Comparison of ENCODE assay signal across 8 cellular contexts in the genomic region with DNA sequence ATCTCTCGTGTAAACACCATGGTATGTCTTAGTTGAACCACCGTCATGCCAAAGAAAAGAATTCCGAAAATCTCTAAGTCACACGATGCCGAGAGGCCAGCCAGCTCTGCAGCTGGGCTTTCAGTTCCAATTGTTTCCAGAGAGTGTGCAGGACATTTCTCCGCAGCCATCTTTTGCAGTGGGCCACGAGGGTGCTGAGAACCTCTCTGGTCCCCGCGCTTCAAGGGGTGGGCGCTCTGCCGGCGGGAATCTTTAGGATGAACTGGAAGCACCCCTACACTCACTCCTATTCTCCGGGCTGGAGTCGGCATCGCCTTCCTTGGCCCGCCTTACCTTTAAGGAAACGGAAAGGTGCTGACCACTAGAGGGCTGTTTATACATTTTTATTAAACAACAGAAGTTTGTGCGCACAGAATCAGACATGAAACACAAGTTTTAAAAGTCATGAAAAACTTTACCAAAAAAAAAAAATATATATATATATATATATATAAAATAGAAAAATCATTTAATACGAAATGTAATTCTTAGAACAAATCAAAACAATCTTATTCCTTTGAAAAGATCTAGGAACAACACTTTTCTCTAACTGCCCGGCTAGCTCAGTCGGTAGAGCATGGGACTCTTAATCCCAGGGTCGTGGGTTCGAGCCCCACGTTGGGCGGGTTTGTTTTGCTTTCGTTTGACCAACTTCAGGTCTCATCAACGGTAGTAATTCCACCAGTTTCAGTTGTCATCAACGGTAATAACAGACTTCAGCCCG. TPM values are rescaled to one million over a fixed set of nuclear protein-coding genes. Genes with fewer than 3 reads are reported as not detected.
DNase-seq lines count a peak whose midpoint lies in the region; ATAC-seq and TF ChIP-seq lines count a peak whose summit lies in the region.

No MANE protein-coding gene starts in this region.

- H2AK5ac ChIP-seq in trophoblast cell (ENCODE audit: low read length): no peak overlapping the region

- peaks cover 0 to 6% (median 0%) of the 10 kb centered on the region in 12 donors for H3K4me1 ChIP-seq in heart left ventricle
- no peaks in the 10 kb centered on the region for H3K4me1 ChIP-seq in trophoblast cell (ENCODE audit: control insufficient read depth in 1 of 2, insufficient read depth in 2 of 2, low read length in 2 of 2)
- H3K4me1 ChIP-seq in transverse colon: peaks cover 0 to 8% (median 3%) of the 10 kb centered on the region in 4 donors

- peak overlapping the region; percentile 28 for H4K91ac ChIP-seq in trophoblast cell (ENCODE audit: low read depth, low read length)

- H3K14ac ChIP-seq in trophoblast cell (ENCODE audit: low read length): peak overlapping the region; percentile 90

- intact Hi-C loops in Calu3 (cut with micrococcal nuclease; ENCODE audit: unreplicated experiment) (loop anchor here (10.0 kb wide), 1 partner anchor 45 kb away; a partner anchor contains a TSS), heart left ventricle (cut with DNase I) (loop anchor here in 3 of 10 donors (2.0 to 10.0 kb wide), 3 partner anchors 45 to 325 kb away; a partner anchor contains a TSS), transverse colon (cut with DNase I; ENCODE audit: low total_unique reads) (no loop called here)

- peak overlapping the region; percentile 77 for H4K12ac ChIP-seq in trophoblast cell (ENCODE audit: low read depth, low read length)

- no peaks in the 10 kb centered on the region for H3K9me3 Mint-ChIP-seq in Calu3 (ENCODE audit: low read depth, unreplicated experiment)
- no peaks in the 10 kb centered on the region for H3K9me3 Mint-ChIP-seq in activated naive CD8-positive, alpha-beta T cell treated with anti-CD3 and anti-CD28 coated beads, Interleukin-2, amount 50 U/mL, for 24 hours

- H3K9me3 ChIP-seq in heart left ventricle (no peaks in the 10 kb centered on the region), trophoblast cell (ENCODE audit: insufficient read depth, low read depth, low read length) (no peaks in the 10 kb centered on the region), transverse colon (no peaks in the 10 kb centered on the region)

- TF ChIP-seq EP300 in transverse colon (IDR thresholded peaks at IDR 0.05; ENCODE audit: low read depth): no peak

- H3K79me1 ChIP-seq in trophoblast cell (ENCODE audit: low read length): no peaks in the 10 kb centered on the region

- no peak overlapping the region for H3K4ac ChIP-seq in trophoblast cell (ENCODE audit: low read depth, low read length)

- in situ Hi-C loops in transverse colon (cut with MboI; ENCODE audit: low pct_ligation_motif_present in 1 of 4, low pct_unique_long_range_greater_than_20kb in 1 of 4, low sequenced_read_pairs in 3 of 4): no loop called here

- TF ChIP-seq POLR2A in heart left ventricle (IDR thresholded peaks at IDR 0.05) (no peak), transverse colon (IDR thresholded peaks at IDR 0.05) (no peak)

- H3K27me3 ChIP-seq in heart left ventricle (no peaks in the 10 kb centered on the region), trophoblast cell (ENCODE audit: insufficient read depth, low read length) (no peaks in the 10 kb centered on the region), transverse colon (no peaks in the 10 kb centered on the region)

- peak overlapping the region; percentile 84 for H2BK12ac ChIP-seq in trophoblast cell (ENCODE audit: low read length)

- 2 to 4% (median 4%) methylated on average over 28 to 29 of the region's 29 CpGs for WGBS in heart left ventricle, 4 donors
- no CpG with 5 or more reads among the region's 29 CpGs for WGBS in trophoblast cell (ENCODE audit: extremely low coverage, insufficient coverage, insufficient read length)
- WGBS in transverse colon (ENCODE audit: low coverage in 1 of 2), 2 donors: 1 to 2% methylated on average over 21 to 29 of the region's 29 CpGs

- peak; percentile 75 for ATAC-seq in GM21737 (IDR thresholded peaks at IDR 0.05; ENCODE audit: unreplicated experiment)
- peak; percentile 94 for ATAC-seq in activated naive CD8-positive, alpha-beta T cell treated with anti-CD3 and anti-CD28 coated beads, Interleukin-2, amount 50 U/mL, for 24 hours
- ATAC-seq in heart left ventricle: peak; percentile 65 to 94 (median 87)

- CTCF ChIA-PET in Calu3 (lab: Charles Lee): interaction anchor here (0.7 to 1.6 kb wide), 5 partner anchors 9 to 712 kb away, joined by 3 to 8 read pairs (median 3); a partner anchor contains a TSS

- H3K36me3 ChIP-seq in heart left ventricle (no peaks in the 10 kb centered on the region), trophoblast cell (ENCODE audit: control insufficient read depth in 1 of 2, insufficient read depth in 2 of 2, low read length in 2 of 2) (no peaks in the 10 kb centered on the region), transverse colon (no peaks in the 10 kb centered on the region)

- no peak overlapping the region for H2BK120ac ChIP-seq in trophoblast cell (ENCODE audit: insufficient read depth, low read length, poor library complexity)

- no peaks in the 10 kb centered on the region for H3K4me1 Mint-ChIP-seq in Calu3 (ENCODE audit: low read depth, unreplicated experiment)
- H3K4me1 Mint-ChIP-seq in activated naive CD8-positive, alpha-beta T cell treated with anti-CD3 and anti-CD28 coated beads, Interleukin-2, amount 50 U/mL, for 24 hours: peaks cover 17% of the 10 kb centered on the region

- H3K23ac ChIP-seq in trophoblast cell (ENCODE audit: low read length): no peak overlapping the region

- DNase-seq in Calu3: peak; percentile 87
- DNase-seq in LNCaP clone FGC (ENCODE audit: low read depth): peak; percentile 70
- peak; percentile 72 for DNase-seq in SKM-1 treated with dmso at 0.1 percent for 144 hours (lab: John Stamatoyannopoulos, UW; ENCODE audit: unreplicated experiment)
- peak; percentile 83 for DNase-seq in activated naive CD8-positive, alpha-beta T cell treated with anti-CD3 and anti-CD28 coated beads, Interleukin-2, amount 50 U/mL, for 24 hours
- peak; percentile 43 to 78 (median 63) for DNase-seq in heart left ventricle
- peak; percentile 78 to 92 for DNase-seq in trophoblast cell
- DNase-seq in transverse colon: peak; percentile 77

- H2BK5ac ChIP-seq in trophoblast cell (ENCODE audit: low read depth, low read length, poor library complexity): peak overlapping the region; percentile 27

- peak overlapping the region; percentile 10 for H3K9ac ChIP-seq in trophoblast cell (ENCODE audit: low read length)

- BruUV-seq in Calu3 (replicated peaks; lab: Mats Ljungman, UMichigan): no TSS peak

- H3K79me2 ChIP-seq in trophoblast cell (ENCODE audit: control insufficient read depth, insufficient read depth, low read length, poor library complexity): no peaks in the 10 kb centered on the region

- H3K27ac ChIP-seq in heart left ventricle (peak overlapping the region in 9 of 12 donors; percentile 8 to 70 (median 33)), trophoblast cell (ENCODE audit: low read depth, low read length) (peak overlapping the region; percentile 27), transverse colon (peak overlapping the region; percentile 59 to 77 (median 70))

- H3K27me3 Mint-ChIP-seq in Calu3 (ENCODE audit: unreplicated experiment): no peaks in the 10 kb centered on the region
- H3K27me3 Mint-ChIP-seq in activated naive CD8-positive, alpha-beta T cell treated with anti-CD3 and anti-CD28 coated beads, Interleukin-2, amount 50 U/mL, for 24 hours: no peaks in the 10 kb centered on the region

- H3K4me3 ChIP-seq in LNCaP clone FGC (ENCODE audit: low read depth, low read length) (peak overlapping the region; percentile 55), heart left ventricle (peak overlapping the region in 11 of 12 donors; percentile 12 to 66 (median 50)), trophoblast cell (ENCODE audit: low read depth, low read length) (peak overlapping the region; percentile 68), transverse colon (peak overlapping the region in 3 of 4 donors; percentile 46 to 67 (median 47))

- peak overlapping the region; percentile 69 for H4K8ac ChIP-seq in trophoblast cell (ENCODE audit: low read depth, low read length)

- H3K4me2 ChIP-seq in trophoblast cell (ENCODE audit: low read length): peak overlapping the region; percentile 66

- peak overlapping the region; percentile 70 for H3K4me3 Mint-ChIP-seq in Calu3 (ENCODE audit: low read depth, unreplicated experiment)
- H3K4me3 Mint-ChIP-seq in activated naive CD8-positive, alpha-beta T cell treated with anti-CD3 and anti-CD28 coated beads, Interleukin-2, amount 50 U/mL, for 24 hours: peak overlapping the region; percentile 84

- TF ChIP-seq CTCF in Calu3 (IDR thresholded peaks at IDR 0.05; ENCODE audit: unreplicated experiment) (peak; percentile 51), LNCaP clone FGC (IDR thresholded peaks at IDR 0.05; ENCODE audit: control insufficient read depth, extremely low read depth, insufficient read depth) (peak; percentile 53), heart left ventricle (IDR thresholded peaks at IDR 0.05) (peak; percentile 30 to 73 (median 59)), transverse colon (IDR thresholded peaks at IDR 0.05) (peak; percentile 51 to 69 (median 62))

- H3K36me3 Mint-ChIP-seq in Calu3 (ENCODE audit: insufficient read depth, unreplicated experiment): peaks cover 9% of the 10 kb centered on the region
- H3K36me3 Mint-ChIP-seq in activated naive CD8-positive, alpha-beta T cell treated with anti-CD3 and anti-CD28 coated beads, Interleukin-2, amount 50 U/mL, for 24 hours (ENCODE audit: low read depth): no peaks in the 10 kb centered on the region

- H2AFZ ChIP-seq in trophoblast cell (ENCODE audit: insufficient read depth, low read length, poor library complexity): peak overlapping the region; percentile 94

- H3K27ac Mint-ChIP-seq in Calu3 (ENCODE audit: unreplicated experiment): peak overlapping the region; percentile 90
- H3K27ac Mint-ChIP-seq in activated naive CD8-positive, alpha-beta T cell treated with anti-CD3 and anti-CD28 coated beads, Interleukin-2, amount 50 U/mL, for 24 hours: peak overlapping the region; percentile 85

- H3K18ac ChIP-seq in trophoblast cell (ENCODE audit: low read length): no peak overlapping the region

RNA-seq across cellular contexts. Expression of a gene that starts 12.5 kb away (rescaled TPM):
- total RNA-seq in Calu3 (2022): 324 and 335 TPM in 2 replicates
- total RNA-seq in heart left ventricle: 100 to 1,000 TPM; 260 to 384 (median 328) TPM
- 100 to 1,000 TPM; 162 to 549 TPM for polyA plus RNA-seq in heart left ventricle
- polyA plus RNA-seq in trophoblast cell (2013): 506 and 531 TPM in 2 replicates
- 100 to 1,000 TPM; 149 to 330 (median 235) TPM for total RNA-seq in transverse colon

RNA-seq across cellular contexts. Expression of a gene that starts 48.9 kb away (rescaled TPM):
- total RNA-seq in Calu3 (2022): 1.3 and 1.4 TPM in 2 replicates
- 10 to 100 TPM in 6 of 9 donors, 1 to 10 TPM in 3; 8.0 to 29.9 (median 13.9) TPM for total RNA-seq in heart left ventricle
- 10 to 100 TPM in 1 of 2 donors, 1 to 10 TPM in 1; 5.0 to 18.6 TPM for polyA plus RNA-seq in heart left ventricle
- polyA plus RNA-seq in trophoblast cell (2013): 11.3 and 12.3 TPM in 2 replicates
- total RNA-seq in transverse colon: 1 to 10 TPM in 3 of 4 donors, under 1 TPM in 1; 0.95 to 4.8 (median 1.7) TPM

Comparison
In these comparisons a context has a peak if more than half of its experiments do, and no peak if none do; other contexts are left out.
1. Peak in every context shown above with its lines: DNase-seq, ATAC-seq, H3K4me3 ChIP-seq and H3K27ac ChIP-seq.